Comparison of ENCODE assay signal across 9 cellular contexts in the genomic region with DNA sequence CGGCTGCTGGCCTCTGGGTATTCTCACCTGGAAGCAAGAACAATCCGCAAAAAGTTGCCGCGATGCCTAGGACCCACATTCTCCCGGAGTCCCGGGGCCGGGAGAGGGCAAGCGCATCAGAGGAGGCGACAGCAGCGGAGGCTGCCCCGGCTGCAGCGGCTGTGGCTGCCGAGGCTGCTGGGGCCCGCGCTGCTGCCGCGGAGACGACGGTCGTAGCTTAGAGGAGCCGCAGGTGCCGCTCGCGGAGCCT. TPM values are rescaled to one million over a fixed set of nuclear protein-coding genes. Genes with fewer than 3 reads are reported as not detected.
DNase-seq lines count a peak whose midpoint lies in the region; ATAC-seq and TF ChIP-seq lines count a peak whose summit lies in the region.
"Had no signal": no experiment of that assay in that cellular context is flagged by ENCODE, and none has a peak within 500 bp of the region (broad histone marks: within the 10 kb centered on the region; RNA-seq: fewer than 3 reads in every experiment).

No MANE protein-coding gene starts in this region.

- H3K4me1 ChIP-seq in subcutaneous abdominal adipose tissue (ENCODE audit: control insufficient read depth in 5 of 5, insufficient read depth in 5 of 5, low read length in 5 of 5), result peaks cover 0 to 32% (median 27%) of the 10 kb centered on the region in 5 donors

- peaks cover 28 to 45% (median 34%) of the 10 kb centered on the region in 5 donors for H3K27me3 ChIP-seq in subcutaneous abdominal adipose tissue (ENCODE audit: control insufficient read depth in 5 of 5, insufficient read depth in 4 of 5, low read length in 5 of 5)

- H3K36me3 Mint-ChIP-seq in brain, result no peaks in the 10 kb centered on the region
- H3K36me3 Mint-ChIP-seq: activated naive CD4-positive, alpha-beta T cell treated with anti-CD3 and anti-CD28 coated beads, Interleukin-2, amount 50 U/mL, for 24 hours had no signal

- no peaks in the 10 kb centered on the region for H3K36me3 ChIP-seq in subcutaneous abdominal adipose tissue (ENCODE audit: control insufficient read depth in 5 of 5, insufficient read depth in 5 of 5, low read length in 5 of 5)

- no peak for TF ChIP-seq CTCF in brain (conservative IDR thresholded peaks at IDR 0.05)

- no peak for ATAC-seq in HG03342 (IDR thresholded peaks at IDR 0.05; ENCODE audit: unreplicated experiment)

- H3K9ac ChIP-seq in subcutaneous abdominal adipose tissue (ENCODE audit: low read length in 5 of 5), result no peak overlapping the region

- H3K9me3 ChIP-seq in subcutaneous abdominal adipose tissue (ENCODE audit: control insufficient read depth in 5 of 5, low read length in 5 of 5), result no peaks in the 10 kb centered on the region

- DNase-seq in HuH-7.5 (ENCODE audit: low spot score) (peak; percentile 40), islet precursor cell (peak; percentile 71), hippocampal formation (lab: John Stamatoyannopoulos, UW) (no peak)
- no peak for DNase-seq in activated CD8-positive, alpha-beta memory T cell treated with anti-CD3 and anti-CD28 coated beads for 24 hours
- DNase-seq: GOT3 had no signal

- H3K27ac Mint-ChIP-seq in brain, result peak overlapping the region in 1 of 5 experiments; percentile 73
- H3K27ac Mint-ChIP-seq: activated naive CD4-positive, alpha-beta T cell treated with anti-CD3 and anti-CD28 coated beads, Interleukin-2, amount 50 U/mL, for 24 hours had no signal

- no peaks in the 10 kb centered on the region for H3K9me3 Mint-ChIP-seq in brain
- H3K9me3 Mint-ChIP-seq: activated naive CD4-positive, alpha-beta T cell treated with anti-CD3 and anti-CD28 coated beads, Interleukin-2, amount 50 U/mL, for 24 hours had no signal

- no peak overlapping the region for H3K27ac ChIP-seq in subcutaneous abdominal adipose tissue (ENCODE audit: low read depth, low read length)

- H3K4me3 Mint-ChIP-seq in brain, result peak overlapping the region; percentile 88 to 94 (median 91)
- H3K4me3 Mint-ChIP-seq: activated naive CD4-positive, alpha-beta T cell treated with anti-CD3 and anti-CD28 coated beads, Interleukin-2, amount 50 U/mL, for 24 hours had no signal

- peaks cover 53% of the 10 kb centered on the region for H3K27me3 Mint-ChIP-seq in brain

- peak overlapping the region in 4 of 5 donors; percentile 56 to 82 (median 62) for H3K4me3 ChIP-seq in subcutaneous abdominal adipose tissue (ENCODE audit: low read depth in 1 of 5, low read length in 5 of 5)

- H3K4me1 Mint-ChIP-seq in brain, result peaks cover 49% of the 10 kb centered on the region
- H3K4me1 Mint-ChIP-seq: activated naive CD4-positive, alpha-beta T cell treated with anti-CD3 and anti-CD28 coated beads, Interleukin-2, amount 50 U/mL, for 24 hours had no signal

RNA-seq across cellular contexts. Expression of a gene that starts 0.2 kb away (rescaled TPM):
- polyA plus RNA-seq in brain (ENCODE audit: insufficient read depth, low read depth, low replicate concordance), result 8.0 TPM

Comparison
In these comparisons a context has a peak if more than half of its experiments do, and no peak if none do; other contexts are left out.
1. DNase-seq: peak in HuH-7.5 (single experiment) and islet precursor cell (single experiment); none in activated CD8-positive, alpha-beta memory T cell treated with anti-CD3 and anti-CD28 coated beads for 24 hours (single experiment) and hippocampal formation (0 of 2).